In genomic region chr15:68479406-68479805, GRCh38 we compare ENCODE assay signal across 11 cellular contexts. TPM values are rescaled to one million over a fixed set of nuclear protein-coding genes. Genes with fewer than 3 reads are reported as not detected.
DNase-seq lines count a peak whose midpoint lies in the region; ATAC-seq and TF ChIP-seq lines count a peak whose summit lies in the region.
"Had no signal": no experiment of that assay in that cellular context is flagged by ENCODE, and none has a peak within 500 bp of the region (broad histone marks: within the 10 kb centered on the region; RNA-seq: fewer than 3 reads in every experiment).

No MANE protein-coding gene starts in this region.

- H3K4me1 ChIP-seq in skeletal muscle tissue (ENCODE audit: control insufficient read depth in 3 of 3, insufficient read depth in 3 of 3, low read length in 3 of 3): peaks cover 0 to 2% (median 0%) of the 10 kb centered on the region in 3 donors

- DNase-seq in GM04503 (ENCODE audit: low read depth): peak; percentile 88
- DNase-seq in choroid plexus epithelial cell (ENCODE audit: low read depth): peak; percentile 62
- peak; percentile 17 to 41 for DNase-seq in left colon
- DNase-seq in stimulated activated CD4-positive, alpha-beta T cell treated with anti-CD3 and anti-CD28 coated beads, Interleukin-2, amount 100 ng/mL, for 24 hours: no peak
- DNase-seq in activated naive CD4-positive, alpha-beta T cell treated with Interleukin-2 at 50 U/mL for 16 hours: no peak
- DNase-seq: COR-L47, NCI-H187 had no signal

- H3K9me3 ChIP-seq in skeletal muscle tissue (ENCODE audit: control insufficient read depth in 3 of 3, low read length in 3 of 3): no peaks in the 10 kb centered on the region

- no peak overlapping the region for H3K9ac ChIP-seq in skeletal muscle tissue (ENCODE audit: low read depth in 1 of 3, low read length in 3 of 3)

- H3K27me3 ChIP-seq in skeletal muscle tissue (ENCODE audit: control insufficient read depth in 3 of 3, insufficient read depth in 3 of 3, low read length in 3 of 3): peaks cover 0 to 4% (median 0%) of the 10 kb centered on the region in 3 donors
- H3K27me3 ChIP-seq: cardiac muscle cell had no signal

- no peak for ATAC-seq in left colon
- ATAC-seq in GM21526 (IDR thresholded peaks at IDR 0.05; ENCODE audit: low FRiP score, unreplicated experiment): no peak
- no peak for ATAC-seq in HG03045 (IDR thresholded peaks at IDR 0.05; ENCODE audit: unreplicated experiment)

- H3K4me3 ChIP-seq in choroid plexus epithelial cell (ENCODE audit: low read depth, low read length): no peak overlapping the region
- no peak overlapping the region for H3K4me3 ChIP-seq in skeletal muscle tissue (ENCODE audit: low read length in 3 of 3)
- H3K4me3 ChIP-seq: cardiac muscle cell had no signal

- peak overlapping the region; percentile 50 for H3K27ac ChIP-seq in skeletal muscle tissue (ENCODE audit: low read depth, low read length)
- H3K27ac ChIP-seq: cardiac muscle cell had no signal

- H3K36me3 ChIP-seq in skeletal muscle tissue (ENCODE audit: control insufficient read depth in 3 of 3, insufficient read depth in 3 of 3, low read length in 3 of 3): no peaks in the 10 kb centered on the region
- H3K36me3 ChIP-seq: cardiac muscle cell had no signal

- intact Hi-C loops in left colon (cut with DNase I, micrococcal nuclease): no loop called here

- no peak for TF ChIP-seq CTCF in choroid plexus epithelial cell (conservative IDR thresholded peaks at IDR 0.05; ENCODE audit: low read depth, low read length)

RNA-seq across cellular contexts. Expression of gene ITGA11, which starts 47.4 kb away (rescaled TPM):
- total RNA-seq in left colon (1 to 10 TPM; 1.4 to 2.4 TPM), skeletal muscle tissue (5.7 TPM)

Comparison
In these comparisons a context has a peak if more than half of its experiments do, and no peak if none do; other contexts are left out.
1. DNase-seq: peak in GM04503 (single experiment), choroid plexus epithelial cell (single experiment) and left colon (2 of 2); none in stimulated activated CD4-positive, alpha-beta T cell treated with anti-CD3 and anti-CD28 coated beads, Interleukin-2, amount 100 ng/mL, for 24 hours (0 of 2) and activated naive CD4-positive, alpha-beta T cell treated with Interleukin-2 at 50 U/mL for 16 hours (single experiment).